ENCODE assay signal across 8 cellular contexts in the genomic region with DNA sequence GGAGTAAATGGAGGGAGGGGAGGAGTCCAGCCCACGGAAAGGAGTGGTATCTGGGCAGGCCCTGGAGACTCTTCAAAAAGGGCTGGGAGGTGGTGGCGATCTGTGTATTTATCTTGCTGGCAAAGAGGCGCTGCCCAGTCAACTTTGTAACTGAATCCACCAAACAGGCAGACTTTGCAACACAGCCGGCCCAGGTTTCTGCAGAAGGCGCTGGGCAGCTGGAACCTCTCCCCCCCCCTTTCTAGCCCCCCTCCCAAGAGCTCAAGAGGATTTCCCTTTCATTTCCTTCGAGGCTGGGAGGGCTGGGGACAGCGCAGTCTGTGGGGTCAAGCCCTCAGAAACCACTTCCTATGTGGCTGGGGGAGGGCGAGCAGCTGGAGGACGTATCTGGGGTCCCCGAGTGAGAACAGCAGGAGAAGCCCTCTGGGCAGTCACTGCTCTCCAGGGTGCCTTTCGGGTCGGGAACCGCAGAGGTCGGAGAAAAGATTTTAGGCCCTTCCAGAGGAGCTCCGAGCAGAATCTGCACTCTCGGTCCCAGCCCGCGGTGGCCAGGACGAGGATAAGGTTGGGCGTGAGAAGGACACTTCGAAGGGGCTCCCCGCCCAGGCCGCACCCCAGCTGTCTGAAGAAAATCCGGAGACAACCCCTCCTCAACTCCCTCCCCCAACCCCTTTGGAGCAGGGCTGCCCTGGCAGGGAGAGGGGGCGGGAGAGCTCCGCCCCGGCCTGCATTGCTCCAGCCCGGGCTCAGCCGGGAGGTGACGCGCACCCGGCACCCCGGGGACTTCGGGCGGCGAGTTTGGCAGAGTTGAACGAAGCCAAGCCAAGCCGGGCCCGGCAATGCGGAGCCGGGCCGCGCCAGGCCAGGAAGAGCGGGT. TPM values are rescaled to one million over a fixed set of nuclear protein-coding genes. Genes with fewer than 3 reads are reported as not detected.
A peak's percentile ranks its signal among the peaks of the same experiment; 100 is the strongest.
DNase-seq lines count a peak whose midpoint lies in the region; ATAC-seq and TF ChIP-seq lines count a peak whose summit lies in the region.

No MANE protein-coding gene starts in this region.

- peak overlapping the region; percentile 61 to 66 for H3K9ac ChIP-seq in mucosa of rectum (ENCODE audit: low read depth in 1 of 2, low read length in 2 of 2)
- H3K9ac ChIP-seq in stomach smooth muscle (ENCODE audit: low read length in 2 of 2): peak overlapping the region; percentile 82 to 86

- DNase-seq in NCI-H1417 (lab: John Stamatoyannopoulos, UW) (peak in 2 of 3 experiments; percentile 27 to 31), NCI-H1417 treated with DMSO at 0.1 percent for 48 hours (lab: John Stamatoyannopoulos, UW) (no peak), NCI-H460 (ENCODE audit: extremely low read depth, low read depth) (peak; percentile 25), epithelial cell of proximal tubule (ENCODE audit: low read depth) (no peak)
- DNase-seq in activated CD8-positive, alpha-beta memory T cell treated with anti-CD3 and anti-CD28 coated beads, Interleukin-2, amount 50 U/mL, for 4 hours: peak; percentile 57

- H3K4me3 ChIP-seq in epithelial cell of proximal tubule (ENCODE audit: low read depth, low read length): peak overlapping the region; percentile 67
- peak overlapping the region; percentile 56 to 71 for H3K4me3 ChIP-seq in mucosa of rectum (ENCODE audit: low read length in 2 of 2)
- peak overlapping the region; percentile 89 to 93 for H3K4me3 ChIP-seq in stomach smooth muscle (ENCODE audit: low read length in 2 of 2)

- peaks cover 20 to 22% of the 10 kb centered on the region in 2 donors for H3K4me1 ChIP-seq in mucosa of rectum (ENCODE audit: control insufficient read depth in 2 of 2, insufficient read depth in 2 of 2, low read length in 2 of 2)
- peaks cover 57% of the 10 kb centered on the region for H3K4me1 ChIP-seq in stomach smooth muscle (ENCODE audit: control insufficient read depth, insufficient read depth, low read length)

- H3K27me3 ChIP-seq in mucosa of rectum (ENCODE audit: control insufficient read depth in 2 of 2, insufficient read depth in 2 of 2, low read length in 2 of 2): no peaks in the 10 kb centered on the region
- H3K27me3 ChIP-seq in stomach smooth muscle (ENCODE audit: control insufficient read depth in 1 of 2, insufficient read depth in 2 of 2, low read length in 2 of 2): no peaks in the 10 kb centered on the region

- TF ChIP-seq CTCF in epithelial cell of proximal tubule (conservative IDR thresholded peaks at IDR 0.05; ENCODE audit: low read depth, low read length): no peak

- no peaks in the 10 kb centered on the region for H3K36me3 ChIP-seq in mucosa of rectum (ENCODE audit: control insufficient read depth in 2 of 2, insufficient read depth in 2 of 2, low read length in 2 of 2)
- no peaks in the 10 kb centered on the region for H3K36me3 ChIP-seq in stomach smooth muscle (ENCODE audit: control insufficient read depth in 2 of 2, insufficient read depth in 2 of 2, low read length in 2 of 2)

- peak; percentile 9 for ATAC-seq in HG02798 (IDR thresholded peaks at IDR 0.05; ENCODE audit: poor library complexity, unreplicated experiment)

- H3K27ac ChIP-seq in mucosa of rectum (ENCODE audit: low read depth in 2 of 2, low read length in 2 of 2) (peak overlapping the region; percentile 56 to 80), stomach smooth muscle (ENCODE audit: low read length) (peak overlapping the region; percentile 87)

- no peaks in the 10 kb centered on the region for H3K9me3 ChIP-seq in mucosa of rectum (ENCODE audit: control insufficient read depth in 2 of 2, low read length in 2 of 2)
- H3K9me3 ChIP-seq in stomach smooth muscle (ENCODE audit: control insufficient read depth in 2 of 2, low read length in 2 of 2): no peaks in the 10 kb centered on the region

RNA-seq across cellular contexts. Expression of gene ZCCHC24, which starts 0.9 kb away (rescaled TPM):
- total RNA-seq in NCI-H460 (2014; rRNA removed; shearing (Covaris generic)): 3.2 and 3.7 TPM in 2 replicates
- 2.9 and 4.0 TPM in 2 replicates for polyA plus RNA-seq in NCI-H460 (2014; cell fraction: nucleus; rRNA removed)
- 2.0 and 4.7 TPM in 2 replicates for total RNA-seq in epithelial cell of proximal tubule

Comparison
In these comparisons a context has a peak if more than half of its experiments do, and no peak if none do; other contexts are left out.
1. DNase-seq: peak in NCI-H1417 (2 of 3), NCI-H460 (single experiment) and activated CD8-positive, alpha-beta memory T cell treated with anti-CD3 and anti-CD28 coated beads, Interleukin-2, amount 50 U/mL, for 4 hours (single experiment); none in NCI-H1417 treated with DMSO at 0.1 percent for 48 hours (single experiment) and epithelial cell of proximal tubule (single experiment).
2. Peak in every context shown above with its lines, with median percentiles within 50 percentile points of each other: H3K4me3 ChIP-seq.